In genomic region chr6:160412993-160413392, GRCh38 we compare ENCODE assay signal across 3 cellular contexts.
"Had no signal": no experiment of that assay in that cellular context is flagged by ENCODE, and none has a peak within 500 bp of the region (broad histone marks: within the 10 kb centered on the region; RNA-seq: fewer than 3 reads in every experiment).

No MANE protein-coding gene starts in this region.

- H2AFZ ChIP-seq: GM23338 had no signal

- H3K4me3 ChIP-seq: GM23338 had no signal

- DNase-seq: H9, HCEC 1CT had no signal

- H3K4me2 ChIP-seq: GM23338 had no signal
